In genomic region chr12:104823985-104824441, GRCh38 we compare ENCODE assay signal across 1 cellular context.
TF ChIP-seq lines count a peak whose summit lies in the region.

No MANE protein-coding gene starts in this region.

TF ChIP-seq in K562, 482 proteins besides CTCF, POLR2A, EP300 and RAD21 (continued from another document and continues in another):
- no peak for TF ChIP-seq CTCFL (IDR thresholded peaks at IDR 0.05; ENCODE audit: borderline replicate concordance, insufficient read depth, low read depth, low read length, poor library complexity, severe bottlenecking)
- TF ChIP-seq CC2D1A (IDR thresholded peaks at IDR 0.05) = 0 out of 2 replicates have a peak, but pooled peaks have one; percentile 17
- TF ChIP-seq PRDM10 (IDR thresholded peaks at IDR 0.05; ENCODE audit: partially characterized antibody) = peak; percentile 7
- TF ChIP-seq TEAD1 (CRISPR knock-in tag; IDR thresholded peaks at IDR 0.05) = no peak
- no peak for TF ChIP-seq PYGO2 (tag; IDR thresholded peaks at IDR 0.05)
- no peak for TF ChIP-seq ZBTB26 (CRISPR knock-in tag; IDR thresholded peaks at IDR 0.05)
- TF ChIP-seq HINFP (tag; conservative IDR thresholded peaks at IDR 0.05; ENCODE audit: low read depth) = 0 out of 2 replicates have a peak, but pooled peaks have one; percentile 10
- no peak for TF ChIP-seq BDP1 (IDR thresholded peaks at IDR 0.05; ENCODE audit: insufficient read depth, insufficient read length)
- TF ChIP-seq PHB2 (IDR thresholded peaks at IDR 0.05; ENCODE audit: low read depth) = no peak
- no peak for TF ChIP-seq POLR3G (IDR thresholded peaks at IDR 0.05; ENCODE audit: extremely low read depth, insufficient read length, insufficient replicate concordance)
- TF ChIP-seq ZNF197 (CRISPR knock-in tag; IDR thresholded peaks at IDR 0.05; ENCODE audit: low read depth) = no peak
- TF ChIP-seq GTF2B (IDR thresholded peaks at IDR 0.05; ENCODE audit: extremely low read depth, insufficient read length) = no peak
- 0 out of 2 replicates have a peak, but pooled peaks have one; percentile 19 for TF ChIP-seq SMAD4 (CRISPR knock-in tag; conservative IDR thresholded peaks at IDR 0.05)
- no peak for TF ChIP-seq ZBTB8A (IDR thresholded peaks at IDR 0.05; ENCODE audit: partially characterized antibody)
- no peak for TF ChIP-seq HMG20B (CRISPR knock-in tag; IDR thresholded peaks at IDR 0.05)
- TF ChIP-seq ZNF175 (CRISPR knock-in tag; IDR thresholded peaks at IDR 0.05; ENCODE audit: low read depth) = no peak
- TF ChIP-seq HOMEZ (CRISPR knock-in tag; IDR thresholded peaks at IDR 0.05) = no peak
- TF ChIP-seq THRB (CRISPR knock-in tag; conservative IDR thresholded peaks at IDR 0.05) = no peak
- TF ChIP-seq ZNF449 (CRISPR knock-in tag; IDR thresholded peaks at IDR 0.05) = no peak
- no peak for TF ChIP-seq ZNF511 (CRISPR knock-in tag; IDR thresholded peaks at IDR 0.05)
- no peak for TF ChIP-seq DMBX1 (CRISPR knock-in tag; IDR thresholded peaks at IDR 0.05; ENCODE audit: borderline replicate concordance)
- TF ChIP-seq ZNF561 (CRISPR knock-in tag; conservative IDR thresholded peaks at IDR 0.05) = no peak
- 0 out of 6 replicates have a peak, but pooled peaks of 1 of the 3 experiments have one; percentile 16 for TF ChIP-seq ZBTB11 (CRISPR knock-in tag; IDR thresholded peaks at IDR 0.05)
- TF ChIP-seq TBL1XR1 (IDR thresholded peaks at IDR 0.05; ENCODE audit: low read length in 2 of 2) = no peak
- TF ChIP-seq MAZ (CRISPR knock-in tag; conservative IDR thresholded peaks at IDR 0.05 in 1 of 2, IDR thresholded peaks at IDR 0.05 in 1 of 2) = no peak
- no peak for TF ChIP-seq ZNF507 (tag; conservative IDR thresholded peaks at IDR 0.05)
- TF ChIP-seq ZBTB49 (CRISPR knock-in tag; IDR thresholded peaks at IDR 0.05; ENCODE audit: borderline replicate concordance) = no peak
- no peak for TF ChIP-seq NCOA4 (IDR thresholded peaks at IDR 0.05; ENCODE audit: partially characterized antibody)
